1 cellular context compared by ENCODE assay signal in the genomic region with DNA sequence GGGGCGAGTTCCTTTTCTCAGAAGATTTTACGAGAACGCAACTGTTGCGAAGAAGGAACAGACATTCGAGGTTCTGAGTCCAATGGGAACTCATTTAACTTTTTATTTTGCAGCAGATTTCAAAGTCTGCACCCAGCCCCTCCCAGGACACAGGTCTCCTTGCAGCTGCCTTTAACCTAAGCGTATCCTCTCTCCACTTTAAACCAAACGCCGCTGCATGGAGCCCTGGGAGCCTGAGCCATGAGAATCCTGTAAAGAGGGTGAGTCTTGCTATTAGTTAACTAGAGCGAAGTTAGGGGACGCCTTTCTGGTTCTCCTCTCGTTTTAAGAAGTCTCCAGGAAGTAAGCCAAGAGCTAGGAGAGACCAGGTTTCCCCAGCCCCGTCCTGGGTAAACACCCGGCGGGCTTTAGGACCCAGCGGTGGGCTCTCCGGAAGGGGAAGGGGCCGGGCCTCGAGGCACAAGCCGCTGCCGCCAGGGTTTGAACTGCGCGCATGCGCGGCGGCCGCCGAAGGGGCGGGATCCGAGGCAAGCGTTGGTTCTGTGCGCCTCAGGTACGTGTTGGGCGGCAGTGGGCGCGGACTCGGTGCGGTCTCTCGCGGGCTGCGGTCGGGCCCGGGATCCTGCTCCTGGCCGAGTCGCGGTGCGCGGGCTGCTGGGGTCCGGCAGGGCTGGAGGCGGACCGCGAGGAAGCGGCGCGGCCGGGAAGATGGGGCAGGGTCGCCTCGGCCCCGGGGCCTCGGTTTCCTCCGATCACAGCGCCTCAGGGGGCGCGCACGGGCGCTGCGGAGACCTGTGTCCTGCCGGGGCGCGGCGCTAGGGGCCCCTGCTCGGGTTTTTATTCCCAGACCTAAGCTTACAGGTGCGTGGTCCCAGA.
TF ChIP-seq lines count a peak whose summit lies in the region.

A gene (plus strand): TSS at position 510 of the 876 bp plus-strand sequence. CDS start 7,188 bp downstream, outside the sequence.

TF ChIP-seq in HepG2, 621 proteins besides CTCF, POLR2A, EP300 and RAD21 (continued from another document and continues in another):
- TF ChIP-seq, protein P1, sequence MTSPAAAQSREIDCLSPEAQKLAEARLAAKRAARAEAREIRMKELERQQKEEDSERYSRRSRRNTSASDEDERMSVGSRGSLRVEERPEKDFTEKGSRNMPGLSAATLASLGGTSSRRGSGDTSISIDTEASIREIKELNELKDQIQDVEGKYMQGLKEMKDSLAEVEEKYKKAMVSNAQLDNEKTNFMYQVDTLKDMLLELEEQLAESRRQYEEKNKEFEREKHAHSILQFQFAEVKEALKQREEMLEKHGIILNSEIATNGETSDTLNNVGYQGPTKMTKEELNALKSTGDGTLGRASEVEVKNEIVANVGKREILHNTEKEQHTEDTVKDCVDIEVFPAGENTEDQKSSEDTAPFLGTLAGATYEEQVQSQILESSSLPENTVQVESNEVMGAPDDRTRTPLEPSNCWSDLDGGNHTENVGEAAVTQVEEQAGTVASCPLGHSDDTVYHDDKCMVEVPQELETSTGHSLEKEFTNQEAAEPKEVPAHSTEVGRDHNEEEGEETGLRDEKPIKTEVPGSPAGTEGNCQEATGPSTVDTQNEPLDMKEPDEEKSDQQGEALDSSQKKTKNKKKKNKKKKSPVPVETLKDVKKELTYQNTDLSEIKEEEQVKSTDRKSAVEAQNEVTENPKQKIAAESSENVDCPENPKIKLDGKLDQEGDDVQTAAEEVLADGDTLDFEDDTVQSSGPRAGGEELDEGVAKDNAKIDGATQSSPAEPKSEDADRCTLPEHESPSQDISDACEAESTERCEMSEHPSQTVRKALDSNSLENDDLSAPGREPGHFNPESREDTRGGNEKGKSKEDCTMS (CRISPR knock-in tag; conservative IDR thresholded peaks at IDR 0.05): no peak
- TF ChIP-seq ZNF430 (CRISPR knock-in tag; IDR thresholded peaks at IDR 0.05): peak; percentile 82
- TF ChIP-seq, protein P2, sequence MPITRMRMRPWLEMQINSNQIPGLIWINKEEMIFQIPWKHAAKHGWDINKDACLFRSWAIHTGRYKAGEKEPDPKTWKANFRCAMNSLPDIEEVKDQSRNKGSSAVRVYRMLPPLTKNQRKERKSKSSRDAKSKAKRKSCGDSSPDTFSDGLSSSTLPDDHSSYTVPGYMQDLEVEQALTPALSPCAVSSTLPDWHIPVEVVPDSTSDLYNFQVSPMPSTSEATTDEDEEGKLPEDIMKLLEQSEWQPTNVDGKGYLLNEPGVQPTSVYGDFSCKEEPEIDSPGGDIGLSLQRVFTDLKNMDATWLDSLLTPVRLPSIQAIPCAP (CRISPR knock-in tag; IDR thresholded peaks at IDR 0.05; ENCODE audit: low read depth): no peak
- TF ChIP-seq, protein P3, sequence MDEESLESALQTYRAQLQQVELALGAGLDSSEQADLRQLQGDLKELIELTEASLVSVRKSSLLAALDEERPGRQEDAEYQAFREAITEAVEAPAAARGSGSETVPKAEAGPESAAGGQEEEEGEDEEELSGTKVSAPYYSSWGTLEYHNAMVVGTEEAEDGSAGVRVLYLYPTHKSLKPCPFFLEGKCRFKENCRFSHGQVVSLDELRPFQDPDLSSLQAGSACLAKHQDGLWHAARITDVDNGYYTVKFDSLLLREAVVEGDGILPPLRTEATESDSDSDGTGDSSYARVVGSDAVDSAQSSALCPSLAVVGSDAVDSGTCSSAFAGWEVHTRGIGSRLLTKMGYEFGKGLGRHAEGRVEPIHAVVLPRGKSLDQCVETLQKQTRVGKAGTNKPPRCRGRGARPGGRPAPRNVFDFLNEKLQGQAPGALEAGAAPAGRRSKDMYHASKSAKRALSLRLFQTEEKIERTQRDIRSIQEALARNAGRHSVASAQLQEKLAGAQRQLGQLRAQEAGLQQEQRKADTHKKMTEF (CRISPR knock-in tag; IDR thresholded peaks at IDR 0.05): peak; percentile 76
- TF ChIP-seq SOX5 (CRISPR knock-in tag; IDR thresholded peaks at IDR 0.05; ENCODE audit: borderline replicate concordance): no peak
- no peak for TF ChIP-seq TOPORS (CRISPR knock-in tag; IDR thresholded peaks at IDR 0.05)
- TF ChIP-seq, protein P4, sequence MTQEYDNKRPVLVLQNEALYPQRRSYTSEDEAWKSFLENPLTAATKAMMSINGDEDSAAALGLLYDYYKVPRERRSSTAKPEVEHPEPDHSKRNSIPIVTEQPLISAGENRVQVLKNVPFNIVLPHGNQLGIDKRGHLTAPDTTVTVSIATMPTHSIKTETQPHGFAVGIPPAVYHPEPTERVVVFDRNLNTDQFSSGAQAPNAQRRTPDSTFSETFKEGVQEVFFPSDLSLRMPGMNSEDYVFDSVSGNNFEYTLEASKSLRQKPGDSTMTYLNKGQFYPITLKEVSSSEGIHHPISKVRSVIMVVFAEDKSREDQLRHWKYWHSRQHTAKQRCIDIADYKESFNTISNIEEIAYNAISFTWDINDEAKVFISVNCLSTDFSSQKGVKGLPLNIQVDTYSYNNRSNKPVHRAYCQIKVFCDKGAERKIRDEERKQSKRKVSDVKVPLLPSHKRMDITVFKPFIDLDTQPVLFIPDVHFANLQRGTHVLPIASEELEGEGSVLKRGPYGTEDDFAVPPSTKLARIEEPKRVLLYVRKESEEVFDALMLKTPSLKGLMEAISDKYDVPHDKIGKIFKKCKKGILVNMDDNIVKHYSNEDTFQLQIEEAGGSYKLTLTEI (CRISPR knock-in tag; conservative IDR thresholded peaks at IDR 0.05): no peak
- peak; percentile 36; the same call in 1 of the 2 replicates for TF ChIP-seq ZNF138 (CRISPR knock-in tag; IDR thresholded peaks at IDR 0.05; ENCODE audit: low read depth)
- TF ChIP-seq SNAPC2 (CRISPR knock-in tag; IDR thresholded peaks at IDR 0.05): no peak; the same call in 1 of the 2 replicates
- TF ChIP-seq, protein P5, sequence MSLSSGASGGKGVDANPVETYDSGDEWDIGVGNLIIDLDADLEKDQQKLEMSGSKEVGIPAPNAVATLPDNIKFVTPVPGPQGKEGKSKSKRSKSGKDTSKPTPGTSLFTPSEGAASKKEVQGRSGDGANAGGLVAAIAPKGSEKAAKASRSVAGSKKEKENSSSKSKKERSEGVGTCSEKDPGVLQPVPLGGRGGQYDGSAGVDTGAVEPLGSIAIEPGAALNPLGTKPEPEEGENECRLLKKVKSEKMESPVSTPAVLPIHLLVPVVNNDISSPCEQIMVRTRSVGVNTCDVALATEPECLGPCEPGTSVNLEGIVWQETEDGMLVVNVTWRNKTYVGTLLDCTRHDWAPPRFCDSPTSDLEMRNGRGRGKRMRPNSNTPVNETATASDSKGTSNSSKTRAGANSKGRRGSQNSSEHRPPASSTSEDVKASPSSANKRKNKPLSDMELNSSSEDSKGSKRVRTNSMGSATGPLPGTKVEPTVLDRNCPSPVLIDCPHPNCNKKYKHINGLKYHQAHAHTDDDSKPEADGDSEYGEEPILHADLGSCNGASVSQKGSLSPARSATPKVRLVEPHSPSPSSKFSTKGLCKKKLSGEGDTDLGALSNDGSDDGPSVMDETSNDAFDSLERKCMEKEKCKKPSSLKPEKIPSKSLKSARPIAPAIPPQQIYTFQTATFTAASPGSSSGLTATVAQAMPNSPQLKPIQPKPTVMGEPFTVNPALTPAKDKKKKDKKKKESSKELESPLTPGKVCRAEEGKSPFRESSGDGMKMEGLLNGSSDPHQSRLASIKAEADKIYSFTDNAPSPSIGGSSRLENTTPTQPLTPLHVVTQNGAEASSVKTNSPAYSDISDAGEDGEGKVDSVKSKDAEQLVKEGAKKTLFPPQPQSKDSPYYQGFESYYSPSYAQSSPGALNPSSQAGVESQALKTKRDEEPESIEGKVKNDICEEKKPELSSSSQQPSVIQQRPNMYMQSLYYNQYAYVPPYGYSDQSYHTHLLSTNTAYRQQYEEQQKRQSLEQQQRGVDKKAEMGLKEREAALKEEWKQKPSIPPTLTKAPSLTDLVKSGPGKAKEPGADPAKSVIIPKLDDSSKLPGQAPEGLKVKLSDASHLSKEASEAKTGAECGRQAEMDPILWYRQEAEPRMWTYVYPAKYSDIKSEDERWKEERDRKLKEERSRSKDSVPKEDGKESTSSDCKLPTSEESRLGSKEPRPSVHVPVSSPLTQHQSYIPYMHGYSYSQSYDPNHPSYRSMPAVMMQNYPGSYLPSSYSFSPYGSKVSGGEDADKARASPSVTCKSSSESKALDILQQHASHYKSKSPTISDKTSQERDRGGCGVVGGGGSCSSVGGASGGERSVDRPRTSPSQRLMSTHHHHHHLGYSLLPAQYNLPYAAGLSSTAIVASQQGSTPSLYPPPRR (CRISPR knock-in tag; IDR thresholded peaks at IDR 0.05; ENCODE audit: borderline replicate concordance): no peak
- 0 out of 2 replicates have a peak, but pooled peaks have one; percentile 5 for TF ChIP-seq CEBPG (CRISPR knock-in tag; IDR thresholded peaks at IDR 0.05)
- no peak for TF ChIP-seq FLYWCH1 (CRISPR knock-in tag; IDR thresholded peaks at IDR 0.05)
- TF ChIP-seq, protein P6, sequence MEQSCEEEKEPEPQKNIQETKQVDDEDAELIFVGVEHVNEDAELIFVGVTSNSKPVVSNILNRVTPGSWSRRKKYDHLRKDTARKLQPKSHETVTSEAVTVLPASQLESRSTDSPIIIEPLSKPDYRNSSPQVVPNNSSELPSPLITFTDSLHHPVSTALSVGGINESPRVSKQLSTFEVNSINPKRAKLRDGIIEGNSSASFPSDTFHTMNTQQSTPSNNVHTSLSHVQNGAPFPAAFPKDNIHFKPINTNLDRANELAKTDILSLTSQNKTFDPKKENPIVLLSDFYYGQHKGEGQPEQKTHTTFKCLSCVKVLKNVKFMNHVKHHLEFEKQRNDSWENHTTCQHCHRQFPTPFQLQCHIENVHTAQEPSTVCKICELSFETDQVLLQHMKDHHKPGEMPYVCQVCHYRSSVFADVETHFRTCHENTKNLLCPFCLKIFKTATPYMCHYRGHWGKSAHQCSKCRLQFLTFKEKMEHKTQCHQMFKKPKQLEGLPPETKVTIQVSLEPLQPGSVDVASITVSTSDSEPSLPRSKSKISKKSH (CRISPR knock-in tag; IDR thresholded peaks at IDR 0.05; ENCODE audit: borderline replicate concordance): 0 out of 2 replicates have a peak, but pooled peaks have one; percentile 4
- 0 out of 2 replicates have a peak, but pooled peaks have one; percentile 23 for TF ChIP-seq NR2C2 (CRISPR knock-in tag; IDR thresholded peaks at IDR 0.05; ENCODE audit: borderline replicate concordance)
- no peak for TF ChIP-seq ZNF317 (CRISPR knock-in tag; IDR thresholded peaks at IDR 0.05)
- TF ChIP-seq, protein P7, sequence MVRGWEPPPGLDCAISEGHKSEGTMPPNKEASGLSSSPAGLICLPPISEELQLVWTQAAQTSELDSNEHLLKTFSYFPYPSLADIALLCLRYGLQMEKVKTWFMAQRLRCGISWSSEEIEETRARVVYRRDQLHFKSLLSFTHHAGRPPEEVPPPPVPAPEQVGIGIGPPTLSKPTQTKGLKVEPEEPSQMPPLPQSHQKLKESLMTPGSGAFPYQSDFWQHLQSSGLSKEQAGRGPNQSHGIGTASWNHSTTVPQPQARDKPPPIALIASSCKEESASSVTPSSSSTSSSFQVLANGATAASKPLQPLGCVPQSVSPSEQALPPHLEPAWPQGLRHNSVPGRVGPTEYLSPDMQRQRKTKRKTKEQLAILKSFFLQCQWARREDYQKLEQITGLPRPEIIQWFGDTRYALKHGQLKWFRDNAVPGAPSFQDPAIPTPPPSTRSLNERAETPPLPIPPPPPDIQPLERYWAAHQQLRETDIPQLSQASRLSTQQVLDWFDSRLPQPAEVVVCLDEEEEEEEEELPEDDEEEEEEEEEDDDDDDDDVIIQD (CRISPR knock-in tag; IDR thresholded peaks at IDR 0.05; ENCODE audit: low read depth): peak; percentile 91
- TF ChIP-seq, protein P8, sequence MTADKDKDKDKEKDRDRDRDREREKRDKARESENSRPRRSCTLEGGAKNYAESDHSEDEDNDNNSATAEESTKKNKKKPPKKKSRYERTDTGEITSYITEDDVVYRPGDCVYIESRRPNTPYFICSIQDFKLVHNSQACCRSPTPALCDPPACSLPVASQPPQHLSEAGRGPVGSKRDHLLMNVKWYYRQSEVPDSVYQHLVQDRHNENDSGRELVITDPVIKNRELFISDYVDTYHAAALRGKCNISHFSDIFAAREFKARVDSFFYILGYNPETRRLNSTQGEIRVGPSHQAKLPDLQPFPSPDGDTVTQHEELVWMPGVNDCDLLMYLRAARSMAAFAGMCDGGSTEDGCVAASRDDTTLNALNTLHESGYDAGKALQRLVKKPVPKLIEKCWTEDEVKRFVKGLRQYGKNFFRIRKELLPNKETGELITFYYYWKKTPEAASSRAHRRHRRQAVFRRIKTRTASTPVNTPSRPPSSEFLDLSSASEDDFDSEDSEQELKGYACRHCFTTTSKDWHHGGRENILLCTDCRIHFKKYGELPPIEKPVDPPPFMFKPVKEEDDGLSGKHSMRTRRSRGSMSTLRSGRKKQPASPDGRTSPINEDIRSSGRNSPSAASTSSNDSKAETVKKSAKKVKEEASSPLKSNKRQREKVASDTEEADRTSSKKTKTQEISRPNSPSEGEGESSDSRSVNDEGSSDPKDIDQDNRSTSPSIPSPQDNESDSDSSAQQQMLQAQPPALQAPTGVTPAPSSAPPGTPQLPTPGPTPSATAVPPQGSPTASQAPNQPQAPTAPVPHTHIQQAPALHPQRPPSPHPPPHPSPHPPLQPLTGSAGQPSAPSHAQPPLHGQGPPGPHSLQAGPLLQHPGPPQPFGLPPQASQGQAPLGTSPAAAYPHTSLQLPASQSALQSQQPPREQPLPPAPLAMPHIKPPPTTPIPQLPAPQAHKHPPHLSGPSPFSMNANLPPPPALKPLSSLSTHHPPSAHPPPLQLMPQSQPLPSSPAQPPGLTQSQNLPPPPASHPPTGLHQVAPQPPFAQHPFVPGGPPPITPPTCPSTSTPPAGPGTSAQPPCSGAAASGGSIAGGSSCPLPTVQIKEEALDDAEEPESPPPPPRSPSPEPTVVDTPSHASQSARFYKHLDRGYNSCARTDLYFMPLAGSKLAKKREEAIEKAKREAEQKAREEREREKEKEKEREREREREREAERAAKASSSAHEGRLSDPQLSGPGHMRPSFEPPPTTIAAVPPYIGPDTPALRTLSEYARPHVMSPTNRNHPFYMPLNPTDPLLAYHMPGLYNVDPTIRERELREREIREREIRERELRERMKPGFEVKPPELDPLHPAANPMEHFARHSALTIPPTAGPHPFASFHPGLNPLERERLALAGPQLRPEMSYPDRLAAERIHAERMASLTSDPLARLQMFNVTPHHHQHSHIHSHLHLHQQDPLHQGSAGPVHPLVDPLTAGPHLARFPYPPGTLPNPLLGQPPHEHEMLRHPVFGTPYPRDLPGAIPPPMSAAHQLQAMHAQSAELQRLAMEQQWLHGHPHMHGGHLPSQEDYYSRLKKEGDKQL (CRISPR knock-in tag; IDR thresholded peaks at IDR 0.05; ENCODE audit: low read depth): no peak
- no peak for TF ChIP-seq MTA1 (CRISPR knock-in tag; IDR thresholded peaks at IDR 0.05; ENCODE audit: borderline replicate concordance)
- TF ChIP-seq PPARG (CRISPR knock-in tag; conservative IDR thresholded peaks at IDR 0.05): 0 out of 2 replicates have a peak, but pooled peaks have one; percentile 25
- TF ChIP-seq TARDBP (CRISPR knock-in tag; IDR thresholded peaks at IDR 0.05): peak; percentile 37; the same call in 1 of the 2 replicates
- TF ChIP-seq ZNF879 (CRISPR knock-in tag; IDR thresholded peaks at IDR 0.05): no peak
- TF ChIP-seq, protein P9, sequence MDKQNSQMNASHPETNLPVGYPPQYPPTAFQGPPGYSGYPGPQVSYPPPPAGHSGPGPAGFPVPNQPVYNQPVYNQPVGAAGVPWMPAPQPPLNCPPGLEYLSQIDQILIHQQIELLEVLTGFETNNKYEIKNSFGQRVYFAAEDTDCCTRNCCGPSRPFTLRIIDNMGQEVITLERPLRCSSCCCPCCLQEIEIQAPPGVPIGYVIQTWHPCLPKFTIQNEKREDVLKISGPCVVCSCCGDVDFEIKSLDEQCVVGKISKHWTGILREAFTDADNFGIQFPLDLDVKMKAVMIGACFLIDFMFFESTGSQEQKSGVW (CRISPR knock-in tag; IDR thresholded peaks at IDR 0.05; ENCODE audit: borderline replicate concordance): no peak
- TF ChIP-seq CREB1 (IDR thresholded peaks at IDR 0.05): peak; percentile 54
- peak; percentile 24; the same call in 1 of the 2 replicates for TF ChIP-seq CREB1 (CRISPR knock-in tag; IDR thresholded peaks at IDR 0.05)
- TF ChIP-seq, protein P10, sequence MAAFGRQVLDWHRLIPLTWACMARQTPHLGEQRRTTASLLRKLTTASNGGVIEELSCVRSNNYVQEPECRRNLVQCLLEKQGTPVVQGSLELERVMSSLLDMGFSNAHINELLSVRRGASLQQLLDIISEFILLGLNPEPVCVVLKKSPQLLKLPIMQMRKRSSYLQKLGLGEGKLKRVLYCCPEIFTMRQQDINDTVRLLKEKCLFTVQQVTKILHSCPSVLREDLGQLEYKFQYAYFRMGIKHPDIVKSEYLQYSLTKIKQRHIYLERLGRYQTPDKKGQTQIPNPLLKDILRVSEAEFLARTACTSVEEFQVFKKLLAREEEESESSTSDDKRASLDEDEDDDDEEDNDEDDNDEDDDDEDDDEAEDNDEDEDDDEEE (CRISPR knock-in tag; IDR thresholded peaks at IDR 0.05): no peak
